8 cellular contexts compared by ENCODE assay signal in the genomic region with DNA sequence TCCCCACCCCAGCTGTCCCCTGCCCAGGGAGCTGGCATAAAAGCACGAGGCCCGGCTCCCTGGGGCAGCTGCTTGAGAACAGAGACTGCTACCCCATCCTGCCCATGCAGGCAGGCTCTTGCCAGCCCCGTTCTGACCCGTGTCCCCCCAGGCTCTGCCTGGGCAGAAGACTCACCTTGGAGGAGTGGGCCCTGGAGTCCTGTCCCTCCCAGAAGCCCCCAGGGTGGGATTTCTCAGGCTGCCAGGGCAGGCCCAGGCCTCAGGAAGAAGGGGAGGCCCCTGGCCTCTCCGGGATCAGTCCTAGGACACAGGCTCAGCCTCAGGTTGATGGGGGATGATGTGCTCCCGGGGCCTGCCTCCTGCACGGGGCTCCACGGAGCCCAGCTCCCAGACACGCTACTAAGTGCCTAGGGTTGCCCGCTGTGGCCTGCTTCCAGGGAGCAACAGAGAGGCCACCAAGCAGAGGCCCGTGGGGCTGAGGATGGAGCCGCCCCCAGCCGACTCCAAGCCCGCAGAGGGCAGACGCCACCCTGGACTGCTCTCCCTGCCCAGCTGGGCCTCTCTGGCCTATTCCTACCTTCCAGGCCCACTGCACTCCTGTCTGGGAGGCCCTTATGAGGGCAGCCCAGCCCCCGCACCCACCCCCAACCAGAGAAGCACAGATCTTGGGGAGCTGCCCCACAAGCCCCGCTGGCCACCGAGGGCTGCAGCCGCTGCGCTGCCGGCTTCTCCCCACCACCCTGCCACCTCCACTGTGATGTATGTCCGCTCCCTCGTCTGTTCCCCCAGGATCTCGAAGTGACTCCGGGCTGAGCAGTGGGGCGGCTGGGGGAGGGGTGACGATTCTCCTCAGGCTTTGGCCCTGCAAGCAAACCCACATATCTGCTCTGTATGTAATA. TPM values are rescaled to one million over a fixed set of nuclear protein-coding genes. Genes with fewer than 3 reads are reported as not detected.
DNase-seq lines count a peak whose midpoint lies in the region; ATAC-seq, FAIRE-seq and TF ChIP-seq lines count a peak whose summit lies in the region.

No MANE protein-coding gene starts in this region.

- H2BK5ac ChIP-seq in IMR-90 (ENCODE audit: low read depth, low read length, poor library complexity, severe bottlenecking) (no peak overlapping the region), neuronal stem cell (ENCODE audit: low read length) (no peak overlapping the region)

- no peaks in the 10 kb centered on the region for H3K9me3 ChIP-seq in BLaER1 treated with 17β-estradiol and CSF1 and Interleukin-3, amounts not matched to agents 10 nM and 100 nM (replicated peaks in 1 of 11)
- no peaks in the 10 kb centered on the region for H3K9me3 ChIP-seq in IMR-90 (ENCODE audit: control insufficient read depth, insufficient read depth, low read length)
- no peaks in the 10 kb centered on the region for H3K9me3 ChIP-seq in breast epithelium
- no peaks in the 10 kb centered on the region for H3K9me3 ChIP-seq in neuronal stem cell (replicated peaks in 1 of 2; ENCODE audit: control insufficient read depth in 2 of 2, insufficient read depth in 1 of 2, low read depth in 1 of 2, low read length in 2 of 2)

- TF ChIP-seq RAD21 in IMR-90 (IDR thresholded peaks at IDR 0.05; ENCODE audit: low read length) = no peak

- H3K14ac ChIP-seq in IMR-90 (replicated peaks; ENCODE audit: low read depth, low read length) (no peak overlapping the region), neuronal stem cell (ENCODE audit: low read length) (no peak overlapping the region)

- no peak overlapping the region for H4K91ac ChIP-seq in IMR-90 (ENCODE audit: insufficient read depth, low read depth, low read length)
- no peak overlapping the region for H4K91ac ChIP-seq in neuronal stem cell (ENCODE audit: low read depth, low read length, poor library complexity)

- peak overlapping the region; percentile 13 for H2AK9ac ChIP-seq in IMR-90 (replicated peaks; ENCODE audit: low read depth, low read length, poor library complexity)

- H2BK20ac ChIP-seq in IMR-90 (ENCODE audit: low read depth, low read length) = no peak overlapping the region

- ATAC-seq in IMR-90 (ENCODE audit: low read depth) (no peak), GM21619 (IDR thresholded peaks at IDR 0.05; ENCODE audit: unreplicated experiment) (no peak), HG02642 (IDR thresholded peaks at IDR 0.05; ENCODE audit: poor library complexity, unreplicated experiment) (no peak)

- no peak overlapping the region for H3K56ac ChIP-seq in IMR-90 (ENCODE audit: extremely low read depth, insufficient read depth, low read length)

- peaks cover 16 to 75% (median 43%) of the 10 kb centered on the region in 11 experiments; a peak in 21 of 22 replicates for H4K20me1 ChIP-seq in BLaER1 treated with 17β-estradiol and CSF1 and Interleukin-3, amounts not matched to agents 10 nM and 100 nM
- H4K20me1 ChIP-seq in IMR-90 (ENCODE audit: insufficient read depth, low read length) = peaks cover 28% of the 10 kb centered on the region

- H3K79me1 ChIP-seq in IMR-90 (ENCODE audit: low read depth in 1 of 2, low read length in 2 of 2) = peaks cover 10 to 40% of the 10 kb centered on the region in 2 experiments
- peaks cover 21% of the 10 kb centered on the region for H3K79me1 ChIP-seq in neuronal stem cell (ENCODE audit: low read depth, low read length)

- no peak overlapping the region for H2BK12ac ChIP-seq in neuronal stem cell (ENCODE audit: low read length)

- H2BK120ac ChIP-seq in IMR-90 (ENCODE audit: low read depth, low read length) = no peak overlapping the region
- no peak overlapping the region for H2BK120ac ChIP-seq in neuronal stem cell (ENCODE audit: low read depth, low read length)

- H3K18ac ChIP-seq in IMR-90 (ENCODE audit: low read depth, low read length) (no peak overlapping the region), neuronal stem cell (ENCODE audit: low read length) (peak overlapping the region; percentile 6)

- dilution Hi-C loops in IMR-90 (cut with HindIII; ENCODE audit: low sequenced_read_pairs, unreplicated experiment) = no loop called here

- CTCF ChIA-PET in IMR-90 (lab: Yijun Ruan, JAX) = no interaction called here

- no TSS peak for BruUV-seq in IMR-90 (replicated peaks; lab: Mats Ljungman, UMichigan)

- 0 out of 2 replicates have a peak, but pooled peaks cover 2% of the 10 kb centered on the region for H3K9me1 ChIP-seq in IMR-90 (ENCODE audit: insufficient read depth, low read length)

- H2AFZ ChIP-seq in IMR-90 (replicated peaks; ENCODE audit: low read length, poor library complexity) (no peak overlapping the region), neuronal stem cell (ENCODE audit: low read length) (no peak overlapping the region)

- H3K4me3 ChIP-seq in BLaER1 treated with 17β-estradiol and CSF1 and Interleukin-3, amounts not matched to agents 10 nM and 100 nM = peak overlapping the region in 2 of 10 experiments; percentile 89 to 97; a peak in 1 of 20 replicates
- H3K4me3 ChIP-seq in IMR-90 (ENCODE audit: insufficient read depth, low read depth, low read length) (no peak overlapping the region), breast epithelium (peak overlapping the region in 2 of 3 donors; percentile 91 to 94), neuronal stem cell (ENCODE audit: low read length in 2 of 2) (no peak overlapping the region)

- H3K27ac ChIP-seq in BLaER1 treated with 17β-estradiol and CSF1 and Interleukin-3, amounts not matched to agents 10 nM and 100 nM = no peak overlapping the region
- H3K27ac ChIP-seq in IMR-90 (ENCODE audit: insufficient read depth, low read length) = no peak overlapping the region
- H3K27ac ChIP-seq in breast epithelium = peak overlapping the region; percentile 51 to 69
- H3K27ac ChIP-seq in neuronal stem cell (replicated peaks; ENCODE audit: low read length) = no peak overlapping the region

- whole genome bisulfite sequencing in IMR-90 (ENCODE audit: extremely low coverage in 2 of 2, insufficient read length in 1 of 2), 2 experiments = 93% methylated on average over 5 of the region's 27 CpGs; no CpG with 5 or more reads in 1 of the 2 experiments
- no CpG with 5 or more reads among the region's 27 CpGs for WGBS in neuronal stem cell (ENCODE audit: extremely low coverage in 2 of 2, insufficient read length in 2 of 2, insufficient replicate concordance in 1 of 2), 2 donors

- no peak overlapping the region for H4K8ac ChIP-seq in IMR-90 (ENCODE audit: low read depth in 2 of 2, low read length in 2 of 2)
- H4K8ac ChIP-seq in neuronal stem cell (ENCODE audit: low read depth, low read length) = no peak overlapping the region

- POLR2A ChIA-PET in IMR-90 (lab: Charles Lee; ENCODE audit: unreplicated experiment) = no interaction called here

- no peak for FAIRE-seq in HTR-8/SVneo (lab: Jason Lieb, UNC)

- in situ Hi-C loops in IMR-90 (cut with MboI; ENCODE audit: low sequenced_read_pairs) = no loop called here

- H3K9ac ChIP-seq in BLaER1 treated with 17β-estradiol and CSF1 and Interleukin-3, amounts not matched to agents 10 nM and 100 nM = peak overlapping the region in 5 of 11 experiments; percentile 5 to 98 (median 95); a peak in 4 of 22 replicates
- no peak overlapping the region for H3K9ac ChIP-seq in IMR-90 (ENCODE audit: low read depth, low read length)
- no peak overlapping the region for H3K9ac ChIP-seq in neuronal stem cell (ENCODE audit: low read depth, low read length, poor library complexity)

- H2BK15ac ChIP-seq in IMR-90 (ENCODE audit: low read depth, low read length) = no peak overlapping the region
- H2BK15ac ChIP-seq in neuronal stem cell (ENCODE audit: low read length) = no peak overlapping the region

- H2AK5ac ChIP-seq in IMR-90 (ENCODE audit: low read depth, low read length) (no peak overlapping the region), neuronal stem cell (ENCODE audit: low read depth, low read length) (peak overlapping the region; percentile 90)

- DNase-seq in IMR-90 (no peak), breast epithelium (ENCODE audit: low spot score in 2 of 2) (no peak), neuronal stem cell (ENCODE audit: low spot score) (no peak), HTR-8/SVneo (ENCODE audit: insufficient read length, low spot score) (no peak), NCI-H748 (lab: John Stamatoyannopoulos, UW; ENCODE audit: unreplicated experiment) (no peak)

- no peaks in the 10 kb centered on the region for H3K27me3 ChIP-seq in BLaER1 treated with 17β-estradiol and CSF1 and Interleukin-3, amounts not matched to agents 10 nM and 100 nM
- H3K27me3 ChIP-seq in IMR-90 (ENCODE audit: control insufficient read depth, insufficient read depth, low read length) (no peaks in the 10 kb centered on the region), breast epithelium (no peaks in the 10 kb centered on the region), neuronal stem cell (ENCODE audit: control insufficient read depth in 3 of 3, insufficient read depth in 3 of 3, low read depth in 1 of 3, low read length in 3 of 3) (no peaks in the 10 kb centered on the region)

- H3K36me3 ChIP-seq in BLaER1 treated with 17β-estradiol and CSF1 and Interleukin-3, amounts not matched to agents 10 nM and 100 nM = peaks cover 39 to 63% (median 59%) of the 10 kb centered on the region in 11 experiments
- H3K36me3 ChIP-seq in IMR-90 (ENCODE audit: control insufficient read depth, insufficient read depth, low read length) = peaks cover 47% of the 10 kb centered on the region
- peaks cover 5% of the 10 kb centered on the region for H3K36me3 ChIP-seq in breast epithelium
- H3K36me3 ChIP-seq in neuronal stem cell (replicated peaks in 1 of 2; ENCODE audit: control insufficient read depth in 2 of 2, insufficient read depth in 2 of 2, low read length in 2 of 2) = peaks cover 29 to 65% of the 10 kb centered on the region in 2 donors

- TF ChIP-seq POLR2A in IMR-90 (IDR thresholded peaks at IDR 0.05; ENCODE audit: low read depth, low read length) (no peak), breast epithelium (IDR thresholded peaks at IDR 0.05) (no peak)

- H3K23ac ChIP-seq in IMR-90 (ENCODE audit: low read depth, low read length) (no peak overlapping the region), neuronal stem cell (ENCODE audit: low read depth, low read length, poor library complexity) (peak overlapping the region; percentile 46)

- H3K4ac ChIP-seq in IMR-90 (ENCODE audit: low read depth, low read length) = no peak overlapping the region
- H3K4ac ChIP-seq in neuronal stem cell (ENCODE audit: low read length) = no peak overlapping the region

- H3K4me1 ChIP-seq in BLaER1 treated with 17β-estradiol and CSF1 and Interleukin-3, amounts not matched to agents 10 nM and 100 nM = peaks cover 17 to 23% (median 19%) of the 10 kb centered on the region in 10 experiments
- H3K4me1 ChIP-seq in IMR-90 (ENCODE audit: control insufficient read depth, insufficient read depth, low read length) = peaks cover 12% of the 10 kb centered on the region
- H3K4me1 ChIP-seq in breast epithelium = peaks cover 16 to 21% of the 10 kb centered on the region in 2 donors
- H3K4me1 ChIP-seq in neuronal stem cell (ENCODE audit: control insufficient read depth in 2 of 2, insufficient read depth in 1 of 2, low read depth in 1 of 2, low read length in 2 of 2) = peaks cover 12% of the 10 kb centered on the region in 2 donors

- no peak for TF ChIP-seq CTCF in IMR-90 (conservative IDR thresholded peaks at IDR 0.05; ENCODE audit: low read depth, low read length)
- TF ChIP-seq CTCF in breast epithelium (IDR thresholded peaks at IDR 0.05) = no peak

- H3K4me2 ChIP-seq in BLaER1 treated with 17β-estradiol and CSF1 and Interleukin-3, amounts not matched to agents 10 nM and 100 nM = peak overlapping the region in 10 of 11 experiments; percentile 95 to 100 (median 99); a peak in 17 of 22 replicates
- H3K4me2 ChIP-seq in IMR-90 (ENCODE audit: low read depth, low read length) = no peak overlapping the region
- no peak overlapping the region for H3K4me2 ChIP-seq in neuronal stem cell (ENCODE audit: insufficient read depth, low read length, poor library complexity, severe bottlenecking)

- intact Hi-C loops in IMR-90 (cut with micrococcal nuclease) (no loop called here), breast epithelium (cut with DNase I; ENCODE audit: low total_unique reads) (no loop called here)

- H4K5ac ChIP-seq in IMR-90 (ENCODE audit: low read depth, low read length) = no peak overlapping the region

RNA-seq across cellular contexts. Expression of a gene that starts 1.7 kb away (rescaled TPM):
- total RNA-seq in IMR-90 (2012; rRNA removed) (12.7 and 15.3 TPM in 2 replicates), breast epithelium (100 to 1,000 TPM in 2 of 3 donors, 10 to 100 TPM in 1; 86.6 to 119 (median 115) TPM)
- polyA plus RNA-seq in IMR-90 (2012; rRNA removed) = 41.2 and 61.6 TPM in 2 replicates
- 33.9 and 84.6 TPM in 2 replicates for polyA plus RNA-seq in IMR-90 (2012; cell fraction: cytosol; rRNA removed)
- 163 and 393 TPM in 2 replicates for polyA plus RNA-seq in IMR-90 (2012; cell fraction: nucleus; rRNA removed; ENCODE audit: low replicate concordance)
- 38.5 TPM for polyA plus RNA-seq in neuronal stem cell (2013, experiment 1 of 2)
- 35.4 TPM for polyA plus RNA-seq in neuronal stem cell (2013, experiment 2 of 2)

RNA-seq across cellular contexts. Expression of a gene that starts 3.0 kb away (rescaled TPM):
- total RNA-seq in IMR-90 (2012; rRNA removed) (1.3 and 1.4 TPM in 2 replicates), breast epithelium (10 to 100 TPM in 2 of 3 donors, 1 to 10 TPM in 1; 4.6 to 17.4 (median 14.0) TPM)
- 9.6 and 11.1 TPM in 2 replicates for polyA plus RNA-seq in IMR-90 (2012; rRNA removed)
- 2.9 and 4.0 TPM in 2 replicates for polyA plus RNA-seq in IMR-90 (2012; cell fraction: cytosol; rRNA removed)
- polyA plus RNA-seq in IMR-90 (2012; cell fraction: nucleus; rRNA removed; ENCODE audit: low replicate concordance) = 68.1 and 156 TPM in 2 replicates
- polyA plus RNA-seq in neuronal stem cell (2013, experiment 1 of 2) = 3.6 TPM
- polyA plus RNA-seq in neuronal stem cell (2013, experiment 2 of 2) = 3.3 TPM

RNA-seq across cellular contexts. Expression of a gene that starts 3.3 kb away (rescaled TPM):
- total RNA-seq in IMR-90 (2012; rRNA removed) (68.5 and 73.3 TPM in 2 replicates), breast epithelium (10 to 100 TPM; 85.9 to 95.4 (median 87.8) TPM)
- 80.4 and 87.2 TPM in 2 replicates for polyA plus RNA-seq in IMR-90 (2012; rRNA removed)
- 85.4 and 140 TPM in 2 replicates for polyA plus RNA-seq in IMR-90 (2012; cell fraction: cytosol; rRNA removed)
- 69.2 and 93.1 TPM in 2 replicates for polyA plus RNA-seq in IMR-90 (2012; cell fraction: nucleus; rRNA removed; ENCODE audit: low replicate concordance)
- 108 TPM for polyA plus RNA-seq in neuronal stem cell (2013, experiment 1 of 2)
- polyA plus RNA-seq in neuronal stem cell (2013, experiment 2 of 2) = 110 TPM

RNA-seq across cellular contexts. Expression of a gene that starts 12.7 kb away (rescaled TPM):
- total RNA-seq in IMR-90 (2012; rRNA removed) (9.1 and 10.6 TPM in 2 replicates), breast epithelium (100 to 1,000 TPM in 1 of 3 donors, 10 to 100 TPM in 2; 84.9 to 107 (median 88.5) TPM)
- polyA plus RNA-seq in IMR-90 (2012; rRNA removed) = 30.8 and 34.0 TPM in 2 replicates
- polyA plus RNA-seq in IMR-90 (2012; cell fraction: cytosol; rRNA removed) = 24.8 and 37.1 TPM in 2 replicates
- polyA plus RNA-seq in IMR-90 (2012; cell fraction: nucleus; rRNA removed; ENCODE audit: low replicate concordance) = 165 and 400 TPM in 2 replicates
- 25.2 TPM for polyA plus RNA-seq in neuronal stem cell (2013, experiment 1 of 2)
- polyA plus RNA-seq in neuronal stem cell (2013, experiment 2 of 2) = 23.3 TPM

RNA-seq across cellular contexts. Expression of a gene that starts 13.1 kb away (rescaled TPM):
- total RNA-seq in IMR-90 (2012; rRNA removed) (51.1 and 131 TPM in 2 replicates), breast epithelium (10 to 100 TPM; 61.6 to 82.6 (median 80.3) TPM)
- polyA plus RNA-seq in IMR-90 (2012; rRNA removed) = 62.6 and 75.9 TPM in 2 replicates
- polyA plus RNA-seq in IMR-90 (2012; cell fraction: cytosol; rRNA removed) = 64.6 and 131 TPM in 2 replicates
- polyA plus RNA-seq in IMR-90 (2012; cell fraction: nucleus; rRNA removed; ENCODE audit: low replicate concordance) = 50.7 and 143 TPM in 2 replicates
- 52.2 TPM for polyA plus RNA-seq in neuronal stem cell (2013, experiment 1 of 2)
- 50.6 TPM for polyA plus RNA-seq in neuronal stem cell (2013, experiment 2 of 2)

Comparison
In these comparisons a context has a peak if more than half of its experiments do, and no peak if none do; other contexts are left out.
1. H3K27ac ChIP-seq: peak in breast epithelium (2 of 2); none in BLaER1 treated with 17β-estradiol and CSF1 and Interleukin-3, amounts not matched to agents 10 nM and 100 nM (0 of 11), IMR-90 (single experiment) and neuronal stem cell (single experiment).
2. H3K4me2 ChIP-seq: peak in BLaER1 treated with 17β-estradiol and CSF1 and Interleukin-3, amounts not matched to agents 10 nM and 100 nM (10 of 11); none in IMR-90 (single experiment) and neuronal stem cell (single experiment).
3. H3K4me3 ChIP-seq: peak in breast epithelium (2 of 3); none in IMR-90 (single experiment) and neuronal stem cell (0 of 2).